2 cellular contexts compared by ENCODE assay signal in genomic region chr2:163893444-163893843, GRCh38.
DNase-seq lines count a peak whose midpoint lies in the region; ATAC-seq, FAIRE-seq and TF ChIP-seq lines count a peak whose summit lies in the region.
"Not testable (repeated sequence)": the region's sequence is repeated elsewhere in the genome, so short reads cannot be mapped to it uniquely, and the experiment has no call there.

No MANE protein-coding gene starts in this region.

- CTCF ChIA-PET in A549 (lab: Yijun Ruan, JAX); HEK293 (lab: Yijun Ruan, JAX): not testable (repeated sequence)

- TF ChIP-seq EP300 in A549 (IDR thresholded peaks at IDR 0.05): not testable (repeated sequence)

- not testable (repeated sequence) for H3K36me3 ChIP-seq in HEK293 (ENCODE audit: control insufficient read depth in 2 of 2, insufficient read depth in 1 of 2, low read length in 2 of 2)

- not testable (repeated sequence) for TF ChIP-seq RAD21 in A549 (conservative IDR thresholded peaks at IDR 0.05 in 1 of 2, IDR thresholded peaks at IDR 0.05 in 1 of 2)

- not testable (repeated sequence) for FAIRE-seq in A549 (lab: Jason Lieb, UNC)

- DNase-seq in A549 (ENCODE audit: low read depth in 1 of 2, low spot score in 1 of 2): not testable (repeated sequence)

- not testable (repeated sequence) for TF ChIP-seq POLR2A in A549 (IDR thresholded peaks at IDR 0.05; ENCODE audit: low read length)

- 3% methylated on average over 1 of the region's 1 CpG for WGBS in A549 (ENCODE audit: missing lambda C conversion rate)

- not testable (repeated sequence) for ATAC-seq in A549

- not testable (repeated sequence) for TF ChIP-seq CTCF in A549 (IDR thresholded peaks at IDR 0.05); HEK293 (tag by site-specific recombination; IDR thresholded peaks at IDR 0.05)

- H3K27ac ChIP-seq in A549; HEK293 (ENCODE audit: extremely low read depth, low read depth, low read length): not testable (repeated sequence)

- not testable (repeated sequence) for H3K4me1 ChIP-seq in A549; HEK293 (ENCODE audit: control insufficient read depth, insufficient read depth, low read length)

- POLR2A ChIA-PET in A549 (lab: Yijun Ruan, JAX); HEK293 (lab: Yijun Ruan, JAX): not testable (repeated sequence)

- H3K4me2 ChIP-seq in A549: not testable (repeated sequence)

- not testable (repeated sequence) for H3K4me3 ChIP-seq in A549; HEK293 (ENCODE audit: low read depth, low read length)

- H3K9me3 ChIP-seq in A549; HEK293 (ENCODE audit: control insufficient read depth, insufficient read depth, low read depth, low read length): not testable (repeated sequence)

TF ChIP-seq in A549, 52 proteins besides CTCF, POLR2A, EP300 and RAD21:
- peak; percentile 85 for TF ChIP-seq ZC3H11A (IDR thresholded peaks at IDR 0.05)

TF ChIP-seq in HEK293, 187 proteins besides CTCF, POLR2A, EP300 and RAD21 (continues in another document):
- TF ChIP-seq ZNF433 (tag by site-specific recombination; IDR thresholded peaks at IDR 0.05; ENCODE audit: low read depth) (0 out of 2 replicates have a peak, but pooled peaks have one; percentile 26), ZNF202 (tag by site-specific recombination; IDR thresholded peaks at IDR 0.05; ENCODE audit: borderline replicate concordance) (peak; percentile 36; the same call in 1 of the 2 replicates), ZBTB8A (tag by site-specific recombination; IDR thresholded peaks at IDR 0.05) (peak; percentile 64), ZNF654 (tag by site-specific recombination; IDR thresholded peaks at IDR 0.05; ENCODE audit: low read depth) (peak; percentile 27), ZNF140 (tag by site-specific recombination; IDR thresholded peaks at IDR 0.05) (peak; percentile 54; the same call in 1 of the 2 replicates), AEBP2 (tag by site-specific recombination; IDR thresholded peaks at IDR 0.05; ENCODE audit: borderline replicate concordance) (peak; percentile 37; the same call in 1 of the 2 replicates), ZNF426 (tag by site-specific recombination; IDR thresholded peaks at IDR 0.05) (peak; percentile 69), ZNF555 (tag by site-specific recombination; conservative IDR thresholded peaks at IDR 0.05) (peak; percentile 68), ZBTB11 (tag by site-specific recombination; conservative IDR thresholded peaks at IDR 0.05; ENCODE audit: low read depth) (peak; percentile 72), ZNF623 (tag by site-specific recombination; IDR thresholded peaks at IDR 0.05) (peak; percentile 46), ZNF560 (tag by site-specific recombination; IDR thresholded peaks at IDR 0.05; ENCODE audit: borderline replicate concordance) (peak; percentile 48; the same call in 1 of the 2 replicates), ZNF394 (tag by site-specific recombination; IDR thresholded peaks at IDR 0.05; ENCODE audit: borderline replicate concordance) (peak; percentile 72; the same call in 1 of the 2 replicates)
- TF ChIP-seq, protein P1, sequence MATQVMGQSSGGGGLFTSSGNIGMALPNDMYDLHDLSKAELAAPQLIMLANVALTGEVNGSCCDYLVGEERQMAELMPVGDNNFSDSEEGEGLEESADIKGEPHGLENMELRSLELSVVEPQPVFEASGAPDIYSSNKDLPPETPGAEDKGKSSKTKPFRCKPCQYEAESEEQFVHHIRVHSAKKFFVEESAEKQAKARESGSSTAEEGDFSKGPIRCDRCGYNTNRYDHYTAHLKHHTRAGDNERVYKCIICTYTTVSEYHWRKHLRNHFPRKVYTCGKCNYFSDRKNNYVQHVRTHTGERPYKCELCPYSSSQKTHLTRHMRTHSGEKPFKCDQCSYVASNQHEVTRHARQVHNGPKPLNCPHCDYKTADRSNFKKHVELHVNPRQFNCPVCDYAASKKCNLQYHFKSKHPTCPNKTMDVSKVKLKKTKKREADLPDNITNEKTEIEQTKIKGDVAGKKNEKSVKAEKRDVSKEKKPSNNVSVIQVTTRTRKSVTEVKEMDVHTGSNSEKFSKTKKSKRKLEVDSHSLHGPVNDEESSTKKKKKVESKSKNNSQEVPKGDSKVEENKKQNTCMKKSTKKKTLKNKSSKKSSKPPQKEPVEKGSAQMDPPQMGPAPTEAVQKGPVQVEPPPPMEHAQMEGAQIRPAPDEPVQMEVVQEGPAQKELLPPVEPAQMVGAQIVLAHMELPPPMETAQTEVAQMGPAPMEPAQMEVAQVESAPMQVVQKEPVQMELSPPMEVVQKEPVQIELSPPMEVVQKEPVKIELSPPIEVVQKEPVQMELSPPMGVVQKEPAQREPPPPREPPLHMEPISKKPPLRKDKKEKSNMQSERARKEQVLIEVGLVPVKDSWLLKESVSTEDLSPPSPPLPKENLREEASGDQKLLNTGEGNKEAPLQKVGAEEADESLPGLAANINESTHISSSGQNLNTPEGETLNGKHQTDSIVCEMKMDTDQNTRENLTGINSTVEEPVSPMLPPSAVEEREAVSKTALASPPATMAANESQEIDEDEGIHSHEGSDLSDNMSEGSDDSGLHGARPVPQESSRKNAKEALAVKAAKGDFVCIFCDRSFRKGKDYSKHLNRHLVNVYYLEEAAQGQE (tag by site-specific recombination; IDR thresholded peaks at IDR 0.05): peak; percentile 48; the same call in 1 of the 2 replicates
